Comparison of ENCODE assay signal across 15 cellular contexts in genomic region chrX:154036513-154036912, GRCh38. TPM values are rescaled to one million over a fixed set of nuclear protein-coding genes. Genes with fewer than 3 reads are reported as not detected.
DNase-seq lines count a peak whose midpoint lies in the region; ATAC-seq and TF ChIP-seq lines count a peak whose summit lies in the region.
"Had no signal": no experiment of that assay in that cellular context is flagged by ENCODE, and none has a peak within 500 bp of the region (broad histone marks: within the 10 kb centered on the region; RNA-seq: fewer than 3 reads in every experiment).

No MANE protein-coding gene starts in this region.

- H3K36me3 Mint-ChIP-seq in activated CD8-positive, alpha-beta memory T cell treated with anti-CD3 and anti-CD28 coated beads, Interleukin-2, amount 10 ng/mL, durations not matched to agents 7 days and 5 days, result peaks cover 17% of the 10 kb centered on the region
- H3K36me3 Mint-ChIP-seq in activated T-helper 2 cell treated with anti-CD3 and anti-CD28 coated beads, Interferon-gamma antibody, Interleukin-2, Interleukin-4, amounts not matched to agents 10 μg/mL and 5 μg/mL and 100 μg/mL, durations not matched to agents 14 hours and 24 hours and 36 hours (ENCODE audit: low read depth), result peaks cover 40% of the 10 kb centered on the region
- peaks cover 0 to 45% (median 0%) of the 10 kb centered on the region in 3 donors for H3K36me3 Mint-ChIP-seq in naive thymus-derived CD8-positive, alpha-beta T cell

- intact Hi-C loops in activated T-helper 2 cell treated with anti-CD3 and anti-CD28 coated beads, Interferon-gamma antibody, Interleukin-2, Interleukin-4, amounts not matched to agents 10 μg/mL and 5 μg/mL and 100 μg/mL, durations not matched to agents 14 hours and 24 hours and 36 hours (cut with micrococcal nuclease), result no loop called here

- peak; percentile 58 for ATAC-seq in activated CD8-positive, alpha-beta memory T cell treated with anti-CD3 and anti-CD28 coated beads, Interleukin-2, amount 10 ng/mL, durations not matched to agents 7 days and 5 days
- ATAC-seq in naive thymus-derived CD8-positive, alpha-beta T cell, result peak; percentile 46 to 76
- ATAC-seq in HG02759 (IDR thresholded peaks at IDR 0.05; ENCODE audit: unreplicated experiment) (no peak), HG03571 (IDR thresholded peaks at IDR 0.05; ENCODE audit: unreplicated experiment) (no peak)
- ATAC-seq: heart left ventricle had no signal

- H3K9me3 Mint-ChIP-seq in activated CD8-positive, alpha-beta memory T cell treated with anti-CD3 and anti-CD28 coated beads, Interleukin-2, amount 10 ng/mL, durations not matched to agents 7 days and 5 days (ENCODE audit: low read depth), result no peaks in the 10 kb centered on the region
- H3K9me3 Mint-ChIP-seq in activated T-helper 2 cell treated with anti-CD3 and anti-CD28 coated beads, Interferon-gamma antibody, Interleukin-2, Interleukin-4, amounts not matched to agents 10 μg/mL and 5 μg/mL and 100 μg/mL, durations not matched to agents 14 hours and 24 hours and 36 hours, result no peaks in the 10 kb centered on the region
- no peaks in the 10 kb centered on the region for H3K9me3 Mint-ChIP-seq in naive thymus-derived CD8-positive, alpha-beta T cell
- H3K9me3 Mint-ChIP-seq: neural crest cell had no signal

- peak overlapping the region; percentile 54 for H3K27ac Mint-ChIP-seq in activated CD8-positive, alpha-beta memory T cell treated with anti-CD3 and anti-CD28 coated beads, Interleukin-2, amount 10 ng/mL, durations not matched to agents 7 days and 5 days
- H3K27ac Mint-ChIP-seq in activated T-helper 2 cell treated with anti-CD3 and anti-CD28 coated beads, Interferon-gamma antibody, Interleukin-2, Interleukin-4, amounts not matched to agents 10 μg/mL and 5 μg/mL and 100 μg/mL, durations not matched to agents 14 hours and 24 hours and 36 hours, result peak overlapping the region; percentile 62
- peak overlapping the region in 7 of 10 donors; percentile 35 to 73 (median 66) for H3K27ac Mint-ChIP-seq in naive thymus-derived CD8-positive, alpha-beta T cell

- CTCF ChIA-PET in activated CD8-positive, alpha-beta memory T cell treated with anti-CD3 and anti-CD28 coated beads, Interleukin-2, amount 10 ng/mL, durations not matched to agents 7 days and 5 days (lab: Charles Lee), result interaction anchor here (1.4 kb wide), 1 partner anchor 16 kb away, joined by 3 read pairs; no protein-coding TSS in a partner anchor

- no peak overlapping the region for H3K4me3 Mint-ChIP-seq in activated CD8-positive, alpha-beta memory T cell treated with anti-CD3 and anti-CD28 coated beads, Interleukin-2, amount 10 ng/mL, durations not matched to agents 7 days and 5 days
- no peak overlapping the region for H3K4me3 Mint-ChIP-seq in activated T-helper 2 cell treated with anti-CD3 and anti-CD28 coated beads, Interferon-gamma antibody, Interleukin-2, Interleukin-4, amounts not matched to agents 10 μg/mL and 5 μg/mL and 100 μg/mL, durations not matched to agents 14 hours and 24 hours and 36 hours (ENCODE audit: low read depth)
- peak overlapping the region in 2 of 10 donors; percentile 24 to 40 for H3K4me3 Mint-ChIP-seq in naive thymus-derived CD8-positive, alpha-beta T cell
- H3K4me3 Mint-ChIP-seq: neural crest cell had no signal

- H3K27me3 Mint-ChIP-seq in activated CD8-positive, alpha-beta memory T cell treated with anti-CD3 and anti-CD28 coated beads, Interleukin-2, amount 10 ng/mL, durations not matched to agents 7 days and 5 days, result no peaks in the 10 kb centered on the region
- H3K27me3 Mint-ChIP-seq in activated T-helper 2 cell treated with anti-CD3 and anti-CD28 coated beads, Interferon-gamma antibody, Interleukin-2, Interleukin-4, amounts not matched to agents 10 μg/mL and 5 μg/mL and 100 μg/mL, durations not matched to agents 14 hours and 24 hours and 36 hours (ENCODE audit: low read depth), result no peaks in the 10 kb centered on the region
- no peaks in the 10 kb centered on the region for H3K27me3 Mint-ChIP-seq in naive thymus-derived CD8-positive, alpha-beta T cell

- DNase-seq in activated CD8-positive, alpha-beta memory T cell treated with anti-CD3 and anti-CD28 coated beads, Interleukin-2, amount 10 ng/mL, durations not matched to agents 7 days and 5 days, result peak; percentile 44
- no peak for DNase-seq in activated CD8-positive, alpha-beta memory T cell treated with anti-CD3 and anti-CD28 coated beads, Interleukin-2, amount 50 U/mL, for 4 hours
- DNase-seq in GM20000 (ENCODE audit: low spot score) (peak; percentile 44), RKO (ENCODE audit: low spot score) (no peak)
- no peak for DNase-seq in activated T-helper 2 cell treated with anti-CD3 and anti-CD28 coated beads, Interferon-gamma antibody, Interleukin-2, Interleukin-4, amounts not matched to agents 10 μg/mL and 5 μg/mL and 100 μg/mL, durations not matched to agents 14 hours and 24 hours and 36 hours (ENCODE audit: low spot score)
- no peak for DNase-seq in naive thymus-derived CD8-positive, alpha-beta T cell
- DNase-seq: ACHN, heart left ventricle, NCI-H1694, NCI-H446, SHP77, substantia nigra had no signal

- POLR2A ChIA-PET in naive thymus-derived CD8-positive, alpha-beta T cell (lab: Charles Lee), result interaction anchor here (0.7 kb wide), 1 partner anchor 16 kb away, joined by 4 read pairs; no protein-coding TSS in a partner anchor

- H3K4me1 Mint-ChIP-seq in activated CD8-positive, alpha-beta memory T cell treated with anti-CD3 and anti-CD28 coated beads, Interleukin-2, amount 10 ng/mL, durations not matched to agents 7 days and 5 days, result peaks cover 27% of the 10 kb centered on the region
- H3K4me1 Mint-ChIP-seq in activated T-helper 2 cell treated with anti-CD3 and anti-CD28 coated beads, Interferon-gamma antibody, Interleukin-2, Interleukin-4, amounts not matched to agents 10 μg/mL and 5 μg/mL and 100 μg/mL, durations not matched to agents 14 hours and 24 hours and 36 hours (ENCODE audit: low read depth), result peaks cover 15% of the 10 kb centered on the region
- peaks cover 15 to 42% (median 37%) of the 10 kb centered on the region in 4 donors for H3K4me1 Mint-ChIP-seq in naive thymus-derived CD8-positive, alpha-beta T cell

- TF ChIP-seq CTCF in GM20000 (IDR thresholded peaks at IDR 0.05; ENCODE audit: extremely low read depth, missing control alignments), result no peak

RNA-seq across cellular contexts. Expression of gene IRAK1, which starts 16.8 kb away (rescaled TPM):
- total RNA-seq in activated CD8-positive, alpha-beta memory T cell treated with anti-CD3 and anti-CD28 coated beads, Interleukin-2, amount 10 ng/mL, durations not matched to agents 7 days and 5 days, result 100 to 1,000 TPM; 127 to 148 TPM
- 150 and 151 TPM in 2 replicates for total RNA-seq in activated T-helper 2 cell treated with anti-CD3 and anti-CD28 coated beads, Interferon-gamma antibody, Interleukin-2, Interleukin-4, amounts not matched to agents 10 μg/mL and 5 μg/mL and 100 μg/mL, durations not matched to agents 14 hours and 24 hours and 36 hours
- 10 to 100 TPM; 68.8 to 76.6 TPM for total RNA-seq in naive thymus-derived CD8-positive, alpha-beta T cell
- polyA plus RNA-seq in naive thymus-derived CD8-positive, alpha-beta T cell, result 10 to 100 TPM; 23.9 to 44.7 (median 27.8) TPM

Comparison
In these comparisons a context has a peak if more than half of its experiments do, and no peak if none do; other contexts are left out.
1. DNase-seq: peak in activated CD8-positive, alpha-beta memory T cell treated with anti-CD3 and anti-CD28 coated beads, Interleukin-2, amount 10 ng/mL, durations not matched to agents 7 days and 5 days (single experiment) and GM20000 (single experiment); none in activated CD8-positive, alpha-beta memory T cell treated with anti-CD3 and anti-CD28 coated beads, Interleukin-2, amount 50 U/mL, for 4 hours (single experiment), activated T-helper 2 cell treated with anti-CD3 and anti-CD28 coated beads, Interferon-gamma antibody, Interleukin-2, Interleukin-4, amounts not matched to agents 10 μg/mL and 5 μg/mL and 100 μg/mL, durations not matched to agents 14 hours and 24 hours and 36 hours (single experiment), naive thymus-derived CD8-positive, alpha-beta T cell (0 of 10) and RKO (single experiment).
2. ATAC-seq: peak in activated CD8-positive, alpha-beta memory T cell treated with anti-CD3 and anti-CD28 coated beads, Interleukin-2, amount 10 ng/mL, durations not matched to agents 7 days and 5 days (single experiment) and naive thymus-derived CD8-positive, alpha-beta T cell (2 of 2); none in HG02759 (single experiment) and HG03571 (single experiment).
3. Peak in every context shown above with its lines, with median percentiles within 50 percentile points of each other: H3K27ac Mint-ChIP-seq.